Comparison of ENCODE assay signal across 7 cellular contexts in genomic region chr4:165288639-165289428, GRCh38. TPM values are rescaled to one million over a fixed set of nuclear protein-coding genes. Genes with fewer than 3 reads are reported as not detected.
DNase-seq lines count a peak whose midpoint lies in the region; ATAC-seq and TF ChIP-seq lines count a peak whose summit lies in the region.

No MANE protein-coding gene starts in this region.

- peaks cover 40% of the 10 kb centered on the region for H3K4me1 Mint-ChIP-seq in activated T-helper 2 cell treated with anti-CD3 and anti-CD28 coated beads, Interferon-gamma antibody, Interleukin-2, Interleukin-4, amounts not matched to agents 10 μg/mL and 5 μg/mL and 100 μg/mL, durations not matched to agents 14 hours and 24 hours and 36 hours (ENCODE audit: low read depth)

- H3K4me3 ChIP-seq in WERI-Rb-1 (ENCODE audit: low read depth, low read length) (no peak overlapping the region), aorta (ENCODE audit: low read length in 2 of 2) (no peak overlapping the region)

- DNase-seq in activated T-helper 2 cell treated with anti-CD3 and anti-CD28 coated beads, Interferon-gamma antibody, Interleukin-2, Interleukin-4, amounts not matched to agents 10 μg/mL and 5 μg/mL and 100 μg/mL, durations not matched to agents 14 hours and 24 hours and 36 hours (ENCODE audit: low spot score) = no peak
- peak; percentile 49 for DNase-seq in non-pigmented ciliary epithelial cell (ENCODE audit: low read depth)
- no peak for DNase-seq in WERI-Rb-1
- DNase-seq in aorta = no peak
- no peak for DNase-seq in activated CD8-positive, alpha-beta memory T cell treated with anti-CD3 and anti-CD28 coated beads for 24 hours

- no peak for TF ChIP-seq CTCF in WERI-Rb-1 (IDR thresholded peaks at IDR 0.05; ENCODE audit: low read depth, low read length)

- H3K9me3 ChIP-seq in WERI-Rb-1 (ENCODE audit: severe bottlenecking) (no peaks in the 10 kb centered on the region), aorta (ENCODE audit: control insufficient read depth, low read length) (no peaks in the 10 kb centered on the region)

- intact Hi-C loops in activated T-helper 2 cell treated with anti-CD3 and anti-CD28 coated beads, Interferon-gamma antibody, Interleukin-2, Interleukin-4, amounts not matched to agents 10 μg/mL and 5 μg/mL and 100 μg/mL, durations not matched to agents 14 hours and 24 hours and 36 hours (cut with micrococcal nuclease) = loop anchor here (5.0 kb wide), 1 partner anchor 38 kb away; the partner anchor contains the start of gene MSMO1
- intact Hi-C loops in aorta (cut with DNase I) = no loop called here

- ATAC-seq in GM18870 (IDR thresholded peaks at IDR 0.05; ENCODE audit: unreplicated experiment) (peak; percentile 23), HG03066 (IDR thresholded peaks at IDR 0.05; ENCODE audit: low read depth, unreplicated experiment) (peak; percentile 15), aorta (ENCODE audit: low FRiP score) (no peak)

- no peaks in the 10 kb centered on the region for H3K27me3 Mint-ChIP-seq in activated T-helper 2 cell treated with anti-CD3 and anti-CD28 coated beads, Interferon-gamma antibody, Interleukin-2, Interleukin-4, amounts not matched to agents 10 μg/mL and 5 μg/mL and 100 μg/mL, durations not matched to agents 14 hours and 24 hours and 36 hours (ENCODE audit: low read depth)

- H3K36me3 Mint-ChIP-seq in activated T-helper 2 cell treated with anti-CD3 and anti-CD28 coated beads, Interferon-gamma antibody, Interleukin-2, Interleukin-4, amounts not matched to agents 10 μg/mL and 5 μg/mL and 100 μg/mL, durations not matched to agents 14 hours and 24 hours and 36 hours (ENCODE audit: low read depth) = peaks cover 40% of the 10 kb centered on the region

- H3K27ac Mint-ChIP-seq in activated T-helper 2 cell treated with anti-CD3 and anti-CD28 coated beads, Interferon-gamma antibody, Interleukin-2, Interleukin-4, amounts not matched to agents 10 μg/mL and 5 μg/mL and 100 μg/mL, durations not matched to agents 14 hours and 24 hours and 36 hours = peak overlapping the region; percentile 49

- H3K27me3 ChIP-seq in WERI-Rb-1 (ENCODE audit: insufficient read depth, low read depth, severe bottlenecking) (no peaks in the 10 kb centered on the region), aorta (ENCODE audit: control insufficient read depth in 1 of 2, insufficient read depth in 2 of 2, low read length in 1 of 2) (no peaks in the 10 kb centered on the region)

- H3K27ac ChIP-seq in WERI-Rb-1 = no peak overlapping the region
- no peak overlapping the region for H3K27ac ChIP-seq in aorta (ENCODE audit: low read depth in 1 of 2, low read length in 2 of 2)

- no peak overlapping the region for H3K4me3 Mint-ChIP-seq in activated T-helper 2 cell treated with anti-CD3 and anti-CD28 coated beads, Interferon-gamma antibody, Interleukin-2, Interleukin-4, amounts not matched to agents 10 μg/mL and 5 μg/mL and 100 μg/mL, durations not matched to agents 14 hours and 24 hours and 36 hours (ENCODE audit: low read depth)

- H3K9me3 Mint-ChIP-seq in activated T-helper 2 cell treated with anti-CD3 and anti-CD28 coated beads, Interferon-gamma antibody, Interleukin-2, Interleukin-4, amounts not matched to agents 10 μg/mL and 5 μg/mL and 100 μg/mL, durations not matched to agents 14 hours and 24 hours and 36 hours = peaks cover 10% of the 10 kb centered on the region

- H3K4me1 ChIP-seq in aorta (ENCODE audit: control insufficient read depth in 1 of 2, insufficient read depth in 2 of 2, low read length in 2 of 2) = no peaks in the 10 kb centered on the region

- H3K36me3 ChIP-seq in WERI-Rb-1 (no peaks in the 10 kb centered on the region), aorta (ENCODE audit: control insufficient read depth in 1 of 2, insufficient read depth in 2 of 2, low read length in 1 of 2) (no peaks in the 10 kb centered on the region)

RNA-seq across cellular contexts. Expression of gene MSMO1, which starts 38.6 kb away (rescaled TPM):
- 105 and 110 TPM in 2 replicates for total RNA-seq in activated T-helper 2 cell treated with anti-CD3 and anti-CD28 coated beads, Interferon-gamma antibody, Interleukin-2, Interleukin-4, amounts not matched to agents 10 μg/mL and 5 μg/mL and 100 μg/mL, durations not matched to agents 14 hours and 24 hours and 36 hours
- total RNA-seq in aorta = 10 to 100 TPM; 23.4 to 34.1 TPM
- 10 to 100 TPM; 11.2 to 14.8 TPM for polyA plus RNA-seq in aorta
